ENCODE assay signal across 8 cellular contexts in genomic region chr9:124257865-124258764, GRCh38. TPM values are rescaled to one million over a fixed set of nuclear protein-coding genes. Genes with fewer than 3 reads are reported as not detected.
A peak's percentile ranks its signal among the peaks of the same experiment; 100 is the strongest.
DNase-seq lines count a peak whose midpoint lies in the region; ATAC-seq and TF ChIP-seq lines count a peak whose summit lies in the region.

Gene NEK6, plus strand, starts transcription at chr9:124257949. Its CDS starts 44,016 bp downstream, at chr9:124301965.

- intact Hi-C loops in OCI-LY7 (cut with micrococcal nuclease; ENCODE audit: unreplicated experiment) (no loop called here), left ventricle myocardium inferior (cut with micrococcal nuclease) (no loop called here), psoas muscle (cut with DNase I) (no loop called here)

- peak within 1 kb of the TSS; percentile 89 for H3K4me3 Mint-ChIP-seq in activated naive CD8-positive, alpha-beta T cell treated with anti-CD3 and anti-CD28 coated beads, Interleukin-2, amount 50 U/mL, for 24 hours

- H3K4me3 ChIP-seq in OCI-LY7 (ENCODE audit: low read depth, low read length, poor library complexity, severe bottlenecking) (peak within 1 kb of the TSS; percentile 74), left ventricle myocardium inferior (peak within 1 kb of the TSS; percentile 84), psoas muscle (peak within 1 kb of the TSS; percentile 84)

- peaks cover 31% of the 10 kb centered on the region; the same call in 1 of the 2 replicates for H3K79me2 ChIP-seq in OCI-LY7 (ENCODE audit: insufficient read depth, low read depth, low read length)

- no peaks in the 10 kb centered on the region for H3K9me2 ChIP-seq in OCI-LY7 (ENCODE audit: insufficient read depth, low read length)

- no peaks in the 10 kb centered on the region for H3K36me3 ChIP-seq in OCI-LY7 (ENCODE audit: insufficient read depth, low read length)
- H3K36me3 ChIP-seq in left ventricle myocardium inferior: no peaks in the 10 kb centered on the region
- H3K36me3 ChIP-seq in psoas muscle (ENCODE audit: insufficient read depth in 1 of 2, low read depth in 1 of 2): no peaks in the 10 kb centered on the region

- H3K4me2 ChIP-seq in OCI-LY7 (ENCODE audit: low read length): peak within 1 kb of the TSS; percentile 81

- H3K27me3 ChIP-seq in left ventricle myocardium inferior (ENCODE audit: low read depth) (no peaks in the 10 kb centered on the region), psoas muscle (ENCODE audit: insufficient read depth in 3 of 3, low read length in 2 of 3) (no peaks in the 10 kb centered on the region)

- H4K20me1 ChIP-seq in OCI-LY7 (ENCODE audit: insufficient read depth, low read length): peaks cover 8% of the 10 kb centered on the region; the same call in 1 of the 2 replicates

- H3K4me1 ChIP-seq in OCI-LY7 (ENCODE audit: insufficient read depth, low read length, poor library complexity, severe bottlenecking) (peaks cover 86% of the 10 kb centered on the region), left ventricle myocardium inferior (peaks cover 45% of the 10 kb centered on the region), psoas muscle (peaks cover 27% of the 10 kb centered on the region)

- peak within 1 kb of the TSS; percentile 18; the same call in 1 of the 2 replicates for H2AFZ ChIP-seq in OCI-LY7 (ENCODE audit: low read length)

- H3K27me3 Mint-ChIP-seq in activated naive CD8-positive, alpha-beta T cell treated with anti-CD3 and anti-CD28 coated beads, Interleukin-2, amount 50 U/mL, for 24 hours: peaks cover 50% of the 10 kb centered on the region

- WGBS in psoas muscle, 3 donors: 1 to 5% (median 2%) methylated on average over 54 to 120 of the region's 121 CpGs

- TF ChIP-seq CTCF in OCI-LY7 (conservative IDR thresholded peaks at IDR 0.05; ENCODE audit: low read length) (no peak), left ventricle myocardium inferior (IDR thresholded peaks at IDR 0.05; ENCODE audit: borderline replicate concordance) (no peak), psoas muscle (IDR thresholded peaks at IDR 0.05) (no peak)

- BruUV-seq in OCI-LY7 (replicated peaks; lab: Mats Ljungman, UMichigan): no TSS peak

- no peaks in the 10 kb centered on the region for H3K9me3 Mint-ChIP-seq in activated naive CD8-positive, alpha-beta T cell treated with anti-CD3 and anti-CD28 coated beads, Interleukin-2, amount 50 U/mL, for 24 hours

- H3K27ac ChIP-seq in OCI-LY7 (ENCODE audit: low read depth, low read length, poor library complexity, severe bottlenecking) (peak within 1 kb of the TSS; percentile 53), left ventricle myocardium inferior (replicated peaks) (peak within 1 kb of the TSS; percentile 84), psoas muscle (peak within 1 kb of the TSS; percentile 76)

- peak within 1 kb of the TSS; percentile 92 for H3K27ac Mint-ChIP-seq in activated naive CD8-positive, alpha-beta T cell treated with anti-CD3 and anti-CD28 coated beads, Interleukin-2, amount 50 U/mL, for 24 hours

- ATAC-seq in activated naive CD8-positive, alpha-beta T cell treated with anti-CD3 and anti-CD28 coated beads, Interleukin-2, amount 50 U/mL, for 24 hours: peak; percentile 5
- ATAC-seq in psoas muscle: peak; percentile 54 to 73 (median 64)

- POLR2A ChIA-PET in OCI-LY7 (lab: Charles Lee): interaction anchor here (1.1 kb wide), 1 partner anchor 28 kb away, joined by 6 read pairs; no protein-coding TSS in a partner anchor

- H3K9me3 ChIP-seq in OCI-LY7 (ENCODE audit: low read length) (no peaks in the 10 kb centered on the region), left ventricle myocardium inferior (replicated peaks) (no peaks in the 10 kb centered on the region), psoas muscle (no peaks in the 10 kb centered on the region)

- H3K36me3 Mint-ChIP-seq in activated naive CD8-positive, alpha-beta T cell treated with anti-CD3 and anti-CD28 coated beads, Interleukin-2, amount 50 U/mL, for 24 hours (ENCODE audit: low read depth): peaks cover 2% of the 10 kb centered on the region

- CTCF ChIA-PET in OCI-LY7 (lab: Charles Lee; ENCODE audit: unreplicated experiment): no interaction called here

- H3K4me1 Mint-ChIP-seq in activated naive CD8-positive, alpha-beta T cell treated with anti-CD3 and anti-CD28 coated beads, Interleukin-2, amount 50 U/mL, for 24 hours: peaks cover 79% of the 10 kb centered on the region

- DNase-seq in DMS53 (lab: John Stamatoyannopoulos, UW) (peak; percentile 75), DMS53 treated with DMSO at 0.1 percent for 48 hours (lab: John Stamatoyannopoulos, UW; ENCODE audit: unreplicated experiment) (no peak), OCI-LY7 (ENCODE audit: low spot score) (peak; percentile 50), left ventricle myocardium inferior (peak; percentile 53), psoas muscle (peak; percentile 53 to 64), SK-N-DZ (ENCODE audit: low spot score) (no peak), midbrain (lab: John Stamatoyannopoulos, UW) (no peak)
- DNase-seq in activated naive CD8-positive, alpha-beta T cell treated with anti-CD3 and anti-CD28 coated beads, Interleukin-2, amount 50 U/mL, for 24 hours: no peak

RNA-seq across cellular contexts. Expression of gene NEK6, which starts in this region (rescaled TPM):
- 4.4 and 5.6 TPM in 2 replicates for total RNA-seq in OCI-LY7 (2014; rRNA removed; shearing (Covaris generic))
- total RNA-seq in OCI-LY7 (2022): 12.1 and 16.4 TPM in 2 replicates
- 8.7 TPM for total RNA-seq in left ventricle myocardium inferior
- total RNA-seq in psoas muscle: 10 to 100 TPM in 2 of 4 donors, 1 to 10 TPM in 2; 5.3 to 16.0 (median 9.7) TPM
- polyA plus RNA-seq in psoas muscle: 1 to 10 TPM; 2.0 to 4.7 (median 4.2) TPM
- polyA plus RNA-seq in SK-N-DZ (2014; cell fraction: cytosol; rRNA removed): not detected in 2 replicates
- not detected in 2 replicates for polyA plus RNA-seq in SK-N-DZ (2014; cell fraction: nucleus; rRNA removed)

Comparison
In these comparisons a context has a peak if more than half of its experiments do, and no peak if none do; other contexts are left out.
1. DNase-seq: peak in DMS53 (single experiment), OCI-LY7 (single experiment), left ventricle myocardium inferior (single experiment) and psoas muscle (2 of 2); none in DMS53 treated with DMSO at 0.1 percent for 48 hours (single experiment), activated naive CD8-positive, alpha-beta T cell treated with anti-CD3 and anti-CD28 coated beads, Interleukin-2, amount 50 U/mL, for 24 hours (single experiment), SK-N-DZ (single experiment) and midbrain (single experiment).
2. Peak in every context shown above with its lines, with median percentiles within 50 percentile points of each other: H3K27ac ChIP-seq and H3K4me3 ChIP-seq.